15 cellular contexts compared by ENCODE assay signal in genomic region chr12:66813137-66813867, GRCh38.
DNase-seq lines count a peak whose midpoint lies in the region; TF ChIP-seq lines count a peak whose summit lies in the region.
"Had no signal": no experiment of that assay in that cellular context is flagged by ENCODE, and none has a peak within 500 bp of the region (broad histone marks: within the 10 kb centered on the region; RNA-seq: fewer than 3 reads in every experiment).

No MANE protein-coding gene starts in this region.

- H3K4me1 Mint-ChIP-seq in Calu3 (ENCODE audit: low read depth, unreplicated experiment) (peaks cover 12% of the 10 kb centered on the region), endothelial cell (ENCODE audit: unreplicated experiment) (peaks cover 18% of the 10 kb centered on the region), HFFc6 (ENCODE audit: low read depth) (no peaks in the 10 kb centered on the region)

- H3K36me3 Mint-ChIP-seq in Calu3 (ENCODE audit: insufficient read depth, unreplicated experiment): no peaks in the 10 kb centered on the region
- no peaks in the 10 kb centered on the region for H3K36me3 Mint-ChIP-seq in endothelial cell (ENCODE audit: low read depth, unreplicated experiment)
- no peaks in the 10 kb centered on the region for H3K36me3 Mint-ChIP-seq in HFFc6 (ENCODE audit: low read depth)
- H3K36me3 Mint-ChIP-seq: activated naive CD4-positive, alpha-beta T cell treated with anti-CD3 and anti-CD28 coated beads, Interleukin-2, amount 50 U/mL, for 72 hours had no signal

- DNase-seq in Calu3 (peak; percentile 28), HK-2 (ENCODE audit: unreplicated experiment) (peak; percentile 33), NCI-H345 treated with DMSO at 0.1 percent for 48 hours (lab: John Stamatoyannopoulos, UW; ENCODE audit: unreplicated experiment) (peak; percentile 53), endothelial cell (ENCODE audit: low spot score) (peak; percentile 17), GM23248 (no peak), NCI-H446 (lab: John Stamatoyannopoulos, UW) (no peak), HFFc6 (no peak)
- DNase-seq in activated effector memory CD4-positive, alpha-beta T cell treated with Interleukin-2 at 50 U/mL for 16 hours: no peak
- DNase-seq: left colon, NCI-H1436 treated with DMSO at 0.1 percent for 48 hours, stomach had no signal

- no TSS peak for BruUV-seq in Calu3 (replicated peaks; lab: Mats Ljungman, UMichigan)

- CTCF ChIA-PET in Calu3 (lab: Charles Lee): no interaction called here

- H2AFZ ChIP-seq in GM23248: no peak overlapping the region

- no peak overlapping the region for H3K4me3 ChIP-seq in GM23248
- H3K4me3 ChIP-seq: coronary artery, SK-N-MC, stomach had no signal

- H3K9me3 ChIP-seq in GM23248 (ENCODE audit: low read depth): no peaks in the 10 kb centered on the region
- H3K9me3 ChIP-seq: neutrophil, stomach had no signal

- no peaks in the 10 kb centered on the region for H3K36me3 ChIP-seq in GM23248 (ENCODE audit: low read depth)
- H3K36me3 ChIP-seq: neutrophil, stomach had no signal

- TF ChIP-seq CTCF in Calu3 (IDR thresholded peaks at IDR 0.05; ENCODE audit: unreplicated experiment) (no peak), endothelial cell (IDR thresholded peaks at IDR 0.05; ENCODE audit: unreplicated experiment) (no peak), HFFc6 (IDR thresholded peaks at IDR 0.05) (no peak)

- H3K4me3 Mint-ChIP-seq in Calu3 (ENCODE audit: low read depth, unreplicated experiment) (no peak overlapping the region), endothelial cell (ENCODE audit: unreplicated experiment) (no peak overlapping the region), HFFc6 (no peak overlapping the region)

- no peaks in the 10 kb centered on the region for H3F3A ChIP-seq in GM23248 (ENCODE audit: insufficient read depth)

- H3K27me3 ChIP-seq in GM23248 (replicated peaks; ENCODE audit: insufficient read depth): no peaks in the 10 kb centered on the region
- H3K27me3 ChIP-seq: neutrophil, stomach had no signal

- H3K9me2 ChIP-seq in GM23248 (ENCODE audit: insufficient read depth): no peaks in the 10 kb centered on the region

- intact Hi-C loops in Calu3 (cut with micrococcal nuclease; ENCODE audit: unreplicated experiment): no loop called here

- no peaks in the 10 kb centered on the region for H3K79me2 ChIP-seq in GM23248 (ENCODE audit: insufficient read depth)

- in situ Hi-C loops in GM23248 (cut with MboI): no loop called here

- H3K9me3 Mint-ChIP-seq in Calu3 (ENCODE audit: low read depth, unreplicated experiment): no peaks in the 10 kb centered on the region
- no peaks in the 10 kb centered on the region for H3K9me3 Mint-ChIP-seq in endothelial cell (ENCODE audit: unreplicated experiment)
- H3K9me3 Mint-ChIP-seq in HFFc6: peaks cover 7% of the 10 kb centered on the region
- H3K9me3 Mint-ChIP-seq: activated naive CD4-positive, alpha-beta T cell treated with anti-CD3 and anti-CD28 coated beads, Interleukin-2, amount 50 U/mL, for 72 hours had no signal

- no peak overlapping the region for H3K27ac ChIP-seq in GM23248
- H3K27ac ChIP-seq: coronary artery, neutrophil, SK-N-MC, stomach had no signal

- H3K4me2 ChIP-seq in GM23248 (ENCODE audit: unreplicated experiment): no peak overlapping the region

- H3K27ac Mint-ChIP-seq in Calu3 (ENCODE audit: unreplicated experiment) (no peak overlapping the region), endothelial cell (ENCODE audit: unreplicated experiment) (peak overlapping the region; percentile 43), HFFc6 (no peak overlapping the region)
- H3K27ac Mint-ChIP-seq: activated naive CD4-positive, alpha-beta T cell treated with anti-CD3 and anti-CD28 coated beads, Interleukin-2, amount 50 U/mL, for 72 hours had no signal

- H3K9ac ChIP-seq in GM23248: no peak overlapping the region

- no peaks in the 10 kb centered on the region for H3K4me1 ChIP-seq in GM23248 (ENCODE audit: insufficient read depth)
- H3K4me1 ChIP-seq: stomach had no signal

- H3K27me3 Mint-ChIP-seq in Calu3 (ENCODE audit: unreplicated experiment) (no peaks in the 10 kb centered on the region), endothelial cell (ENCODE audit: unreplicated experiment) (no peaks in the 10 kb centered on the region), HFFc6 (ENCODE audit: insufficient read depth) (no peaks in the 10 kb centered on the region; the same call in 1 of the 2 replicates)

- 38 to 45% methylated on average over 2 of the region's 2 CpGs for WGBS in GM23248 (ENCODE audit: low coverage in 1 of 2, low lambda C conversion rate in 2 of 2, missing lambda C conversion rate in 2 of 2), 2 experiments

- no peaks in the 10 kb centered on the region for H4K20me1 ChIP-seq in GM23248 (ENCODE audit: insufficient read depth)

Comparison
In these comparisons a context has a peak if more than half of its experiments do, and no peak if none do; other contexts are left out.
1. DNase-seq: peak in Calu3 (single experiment), HK-2 (single experiment), NCI-H345 treated with DMSO at 0.1 percent for 48 hours (single experiment) and endothelial cell (single experiment); none in GM23248 (single experiment), activated effector memory CD4-positive, alpha-beta T cell treated with Interleukin-2 at 50 U/mL for 16 hours (single experiment), NCI-H446 (0 of 2) and HFFc6 (single experiment).